10 cellular contexts compared by ENCODE assay signal in genomic region chr16:2159052-2159838, GRCh38. TPM values are rescaled to one million over a fixed set of nuclear protein-coding genes. Genes with fewer than 3 reads are reported as not detected.
DNase-seq lines count a peak whose midpoint lies in the region; ATAC-seq, FAIRE-seq and TF ChIP-seq lines count a peak whose summit lies in the region.
"Had no signal": no experiment of that assay in that cellular context is flagged by ENCODE, and none has a peak within 500 bp of the region (broad histone marks: within the 10 kb centered on the region; RNA-seq: fewer than 3 reads in every experiment).

No MANE protein-coding gene starts in this region.

- H3K4me1 ChIP-seq in HepG2 (ENCODE audit: insufficient read depth, low read length) (peaks cover 76% of the 10 kb centered on the region), smooth muscle cell (ENCODE audit: low read depth) (peaks cover 11% of the 10 kb centered on the region)

- FAIRE-seq in HepG2 (lab: Jason Lieb, UNC): no peak

- H3K79me2 ChIP-seq in HepG2 (ENCODE audit: insufficient read depth, low read length) (peaks cover 68% of the 10 kb centered on the region), smooth muscle cell (ENCODE audit: low read depth) (peaks cover 89% of the 10 kb centered on the region)

- no peak for TF ChIP-seq CTCF in brain microvascular endothelial cell (IDR thresholded peaks at IDR 0.05; ENCODE audit: low read depth, low read length, missing control alignments)
- no peak for TF ChIP-seq CTCF in HepG2 (CRISPR knock-in tag; IDR thresholded peaks at IDR 0.05)
- no peak for TF ChIP-seq CTCF in smooth muscle cell (IDR thresholded peaks at IDR 0.05; ENCODE audit: borderline replicate concordance, insufficient read depth, poor library complexity, severe bottlenecking)

- no peak for ATAC-seq in HepG2
- ATAC-seq in GM21367 (IDR thresholded peaks at IDR 0.05; ENCODE audit: unreplicated experiment): no peak
- no peak for ATAC-seq in GM18520 (IDR thresholded peaks at IDR 0.05; ENCODE audit: unreplicated experiment)
- ATAC-seq: activated CD8-positive, alpha-beta memory T cell treated with anti-CD3 and anti-CD28 coated beads, Interleukin-2, amount 10 ng/mL, durations not matched to agents 7 days and 5 days had no signal

- in situ Hi-C loops in brain microvascular endothelial cell (cut with HindIII; ENCODE audit: low pct_ligation_motif_present, low sequenced_read_pairs): no loop called here
- in situ Hi-C loops in HepG2 (cut with HindIII; ENCODE audit: extremely low pct_ligation_motif_present, low pct_unique_long_range_greater_than_20kb): no loop called here

- WGBS in HepG2 (ENCODE audit: low lambda C conversion rate): 93% methylated on average over 16 of the region's 28 CpGs
- WGBS in smooth muscle cell (ENCODE audit: low lambda C conversion rate): 83% methylated on average over 22 of the region's 28 CpGs

- H4K20me1 ChIP-seq in HepG2 (ENCODE audit: insufficient read depth, low read length) (peaks cover 45% of the 10 kb centered on the region), smooth muscle cell (ENCODE audit: low read depth) (peaks cover 88% of the 10 kb centered on the region)

- CTCF ChIA-PET in HepG2 (lab: Yijun Ruan, JAX; ENCODE audit: low intra/inter-chr PET ratio, low total read pairs): no interaction called here

- BruUV-seq in HepG2 (replicated peaks; lab: Mats Ljungman, UMichigan): no TSS peak

- H3K4me3 ChIP-seq in brain microvascular endothelial cell (ENCODE audit: low read depth, low read length) (peak overlapping the region; percentile 22), HepG2 (replicated peaks in 1 of 3; ENCODE audit: insufficient read depth in 1 of 3, low read depth in 2 of 3, low read length in 3 of 3) (no peak overlapping the region), smooth muscle cell (no peak overlapping the region)
- H3K4me3 ChIP-seq: lung had no signal

- H3K27ac ChIP-seq in brain microvascular endothelial cell (peak overlapping the region; percentile 86), HepG2 (ENCODE audit: extremely low read length, insufficient read depth, low read length) (no peak overlapping the region), smooth muscle cell (ENCODE audit: low read depth) (no peak overlapping the region)

- H3K36me3 ChIP-seq in brain microvascular endothelial cell (replicated peaks) (peaks cover 13% of the 10 kb centered on the region), HepG2 (replicated peaks in 1 of 2; ENCODE audit: control insufficient read depth in 1 of 2, insufficient read depth in 2 of 2, low read length in 2 of 2) (no peaks in the 10 kb centered on the region; a peak in 2 of 5 replicates), smooth muscle cell (ENCODE audit: low read depth) (no peaks in the 10 kb centered on the region)

- intact Hi-C loops in HepG2 (cut with micrococcal nuclease; ENCODE audit: unreplicated experiment): no loop called here

- TF ChIP-seq EP300 in HepG2 (IDR thresholded peaks at IDR 0.05; ENCODE audit: low read depth in 2 of 2, low read length in 2 of 2) (no peak), HepG2 (CRISPR knock-in tag; IDR thresholded peaks at IDR 0.05; ENCODE audit: borderline replicate concordance) (no peak)

- H3K4me2 ChIP-seq in HepG2 (ENCODE audit: low read depth, low read length): peak overlapping the region; percentile 95; the same call in 1 of the 2 replicates
- no peak overlapping the region for H3K4me2 ChIP-seq in smooth muscle cell

- no peak for TF ChIP-seq POLR2A in HepG2 (IDR thresholded peaks at IDR 0.05; ENCODE audit: insufficient read depth in 1 of 2, low read depth in 2 of 2, low read length in 2 of 2)

- H3K27me3 ChIP-seq in brain microvascular endothelial cell (replicated peaks) (no peaks in the 10 kb centered on the region), HepG2 (ENCODE audit: control insufficient read depth in 1 of 2, insufficient read depth in 2 of 2, low read length in 2 of 2) (no peaks in the 10 kb centered on the region; a peak in 1 of 5 replicates), smooth muscle cell (ENCODE audit: low read depth) (no peaks in the 10 kb centered on the region)

- H2AFZ ChIP-seq in HepG2 (ENCODE audit: low read length): no peak overlapping the region
- H2AFZ ChIP-seq in smooth muscle cell (ENCODE audit: low read depth): no peak overlapping the region

- H3K9ac ChIP-seq in HepG2 (ENCODE audit: insufficient read depth, low read depth, low read length): no peak overlapping the region
- H3K9ac ChIP-seq in smooth muscle cell (ENCODE audit: low read depth): no peak overlapping the region

- no peaks in the 10 kb centered on the region for H3F3A ChIP-seq in smooth muscle cell (ENCODE audit: low read depth)

- no peak for TF ChIP-seq RAD21 in HepG2 (CRISPR knock-in tag; IDR thresholded peaks at IDR 0.05)

- DNase-seq in HT-29 (ENCODE audit: low spot score): peak; percentile 74
- DNase-seq in brain microvascular endothelial cell: peak; percentile 75
- DNase-seq in HepG2 (ENCODE audit: low spot score): no peak
- peak; percentile 77 for DNase-seq in stromal cell of bone marrow (ENCODE audit: low read depth)
- no peak for DNase-seq in NK-92 treated with Interleukin-12 subunit alpha and Interleukin-12 subunit beta, amount 100 ng/mL, for 24 hours (lab: John Stamatoyannopoulos, UW)
- no peak for DNase-seq in smooth muscle cell (lab: John Stamatoyannopoulos, UW; ENCODE audit: unreplicated experiment)
- DNase-seq: activated CD8-positive, alpha-beta memory T cell treated with anti-CD3 and anti-CD28 coated beads, Interleukin-2, amount 10 ng/mL, durations not matched to agents 7 days and 5 days had no signal

- POLR2A ChIA-PET in HepG2 (lab: Yijun Ruan, JAX): interaction anchor here (1.4 kb wide), 1 partner anchor 18 kb away, joined by 3 read pairs; no protein-coding TSS in a partner anchor

- H3K9me3 ChIP-seq in HepG2 (ENCODE audit: low read length) (no peaks in the 10 kb centered on the region), smooth muscle cell (replicated peaks; ENCODE audit: low read depth) (no peaks in the 10 kb centered on the region)

RNA-seq across cellular contexts. Expression of gene TRAF7, which starts 3.7 kb away (rescaled TPM):
- 166 and 170 TPM in 2 replicates for total RNA-seq in HT-29 (2014; rRNA removed; shearing (Covaris generic))
- total RNA-seq in HepG2 (2016; rRNA removed; fragmentation: Illumina TruSeq; extraction: Trizol): 40.3 and 47.9 TPM in 2 replicates
- total RNA-seq in HepG2 (2016; cell fraction: cytosol; rRNA removed; fragmentation: Illumina TruSeq; extraction: Trizol; ENCODE audit: low read depth): 34.6 and 39.0 TPM in 2 replicates
- total RNA-seq in HepG2 (2016; cell fraction: insoluble cytoplasmic fraction; rRNA removed; fragmentation: Illumina TruSeq; extraction: Trizol): 37.7 and 45.9 TPM in 2 replicates
- total RNA-seq in HepG2 (2016; cell fraction: membrane; rRNA removed; fragmentation: Illumina TruSeq; extraction: Trizol): 86.6 and 88.7 TPM in 2 replicates
- total RNA-seq in HepG2 (2016; cell fraction: nucleus; rRNA removed; fragmentation: Illumina TruSeq; extraction: Trizol): 27.8 and 32.2 TPM in 2 replicates
- 65.6 and 67.9 TPM in 2 replicates for polyA plus RNA-seq in HepG2 (2011; rRNA removed)
- polyA plus RNA-seq in HepG2 (2011; cell fraction: cytosol; rRNA removed): 42.1 and 56.2 TPM in 2 replicates
- 119 and 145 TPM in 2 replicates for polyA plus RNA-seq in HepG2 (2011; cell fraction: nucleus; rRNA removed)
- 36.5 and 51.9 TPM in 2 replicates for polyA plus RNA-seq in HepG2 (2012)
- 64.8 and 68.7 TPM in 2 replicates for polyA plus RNA-seq in HepG2 (2016; cell fraction: cytosol; fragmentation: Illumina TruSeq; extraction: Trizol; ENCODE audit: low read depth)
- 43.6 and 56.9 TPM in 2 replicates for polyA plus RNA-seq in HepG2 (2016; cell fraction: insoluble cytoplasmic fraction; fragmentation: Illumina TruSeq; extraction: Trizol; ENCODE audit: low read depth)
- polyA plus RNA-seq in HepG2 (2016; cell fraction: membrane; fragmentation: Illumina TruSeq; extraction: Trizol; ENCODE audit: low read depth): 91.9 and 99.7 TPM in 2 replicates
- polyA plus RNA-seq in HepG2 (2016; cell fraction: nucleus; fragmentation: Illumina TruSeq; extraction: Trizol; ENCODE audit: insufficient read depth, low read depth): 74.4 and 76.4 TPM in 2 replicates
- polyA minus RNA-seq in HepG2 (2011; rRNA and poly(A)+ RNA removed; ENCODE audit: low replicate concordance): 81.3 and 108 TPM in 2 replicates
- 41.1 and 51.4 TPM in 2 replicates for polyA minus RNA-seq in HepG2 (2011; cell fraction: cytosol; rRNA and poly(A)+ RNA removed)
- 18.5 and 21.0 TPM in 2 replicates for polyA minus RNA-seq in HepG2 (2011; cell fraction: nucleus; rRNA and poly(A)+ RNA removed)
- 52.6 and 59.9 TPM in 2 replicates for total RNA-seq in smooth muscle cell
- 27.5 and 28.0 TPM in 2 replicates for polyA plus RNA-seq in smooth muscle cell

RNA-seq across cellular contexts. Expression of gene RAB26, which starts 10.8 kb away (rescaled TPM):
- 13.4 and 24.9 TPM in 2 replicates for total RNA-seq in HT-29 (2014; rRNA removed; shearing (Covaris generic))
- total RNA-seq in HepG2 (2016; rRNA removed; fragmentation: Illumina TruSeq; extraction: Trizol): 0.45 and 0.86 TPM in 2 replicates
- 1.2 and 1.4 TPM in 2 replicates for total RNA-seq in HepG2 (2016; cell fraction: cytosol; rRNA removed; fragmentation: Illumina TruSeq; extraction: Trizol; ENCODE audit: low read depth)
- total RNA-seq in HepG2 (2016; cell fraction: insoluble cytoplasmic fraction; rRNA removed; fragmentation: Illumina TruSeq; extraction: Trizol): 0.62 and 1.3 TPM in 2 replicates
- total RNA-seq in HepG2 (2016; cell fraction: membrane; rRNA removed; fragmentation: Illumina TruSeq; extraction: Trizol): 0.96 and 1.9 TPM in 2 replicates
- total RNA-seq in HepG2 (2016; cell fraction: nucleus; rRNA removed; fragmentation: Illumina TruSeq; extraction: Trizol): 1.0 and 1.6 TPM in 2 replicates
- 3.6 and 3.7 TPM in 2 replicates for polyA plus RNA-seq in HepG2 (2011; rRNA removed)
- 2.2 and 3.4 TPM in 2 replicates for polyA plus RNA-seq in HepG2 (2011; cell fraction: cytosol; rRNA removed)
- 20.4 and 21.0 TPM in 2 replicates for polyA plus RNA-seq in HepG2 (2011; cell fraction: nucleus; rRNA removed)
- polyA plus RNA-seq in HepG2 (2012): 2.3 and 3.3 TPM in 2 replicates
- polyA plus RNA-seq in HepG2 (2016; cell fraction: cytosol; fragmentation: Illumina TruSeq; extraction: Trizol; ENCODE audit: low read depth): 2.1 and 2.3 TPM in 2 replicates
- polyA plus RNA-seq in HepG2 (2016; cell fraction: insoluble cytoplasmic fraction; fragmentation: Illumina TruSeq; extraction: Trizol; ENCODE audit: low read depth): 0.92 and 1.1 TPM in 2 replicates
- 1.9 and 2.3 TPM in 2 replicates for polyA plus RNA-seq in HepG2 (2016; cell fraction: membrane; fragmentation: Illumina TruSeq; extraction: Trizol; ENCODE audit: low read depth)
- polyA plus RNA-seq in HepG2 (2016; cell fraction: nucleus; fragmentation: Illumina TruSeq; extraction: Trizol; ENCODE audit: insufficient read depth, low read depth): 3.2 and 3.9 TPM in 2 replicates
- 6.5 and 7.6 TPM in 2 replicates for polyA minus RNA-seq in HepG2 (2011; rRNA and poly(A)+ RNA removed; ENCODE audit: low replicate concordance)
- 0.79 TPM in 1 of 2 replicates, not detected in the other for polyA minus RNA-seq in HepG2 (2011; cell fraction: cytosol; rRNA and poly(A)+ RNA removed)
- polyA minus RNA-seq in HepG2 (2011; cell fraction: nucleus; rRNA and poly(A)+ RNA removed): 0.90 and 1.2 TPM in 2 replicates
- total RNA-seq in smooth muscle cell: not detected in 2 replicates
- 1.3 and 3.4 TPM in 2 replicates for polyA plus RNA-seq in smooth muscle cell

RNA-seq across cellular contexts. Expression of gene PKD1, which starts 23.5 kb away (rescaled TPM):
- total RNA-seq in HT-29 (2014; rRNA removed; shearing (Covaris generic)): 72.1 and 74.7 TPM in 2 replicates
- 9.1 and 22.1 TPM in 2 replicates for total RNA-seq in HepG2 (2016; rRNA removed; fragmentation: Illumina TruSeq; extraction: Trizol)
- 14.9 and 15.2 TPM in 2 replicates for total RNA-seq in HepG2 (2016; cell fraction: cytosol; rRNA removed; fragmentation: Illumina TruSeq; extraction: Trizol; ENCODE audit: low read depth)
- 6.6 and 20.8 TPM in 2 replicates for total RNA-seq in HepG2 (2016; cell fraction: insoluble cytoplasmic fraction; rRNA removed; fragmentation: Illumina TruSeq; extraction: Trizol)
- 10.1 and 11.4 TPM in 2 replicates for total RNA-seq in HepG2 (2016; cell fraction: membrane; rRNA removed; fragmentation: Illumina TruSeq; extraction: Trizol)
- total RNA-seq in HepG2 (2016; cell fraction: nucleus; rRNA removed; fragmentation: Illumina TruSeq; extraction: Trizol): 26.8 and 33.4 TPM in 2 replicates
- 23.0 and 40.7 TPM in 2 replicates for polyA plus RNA-seq in HepG2 (2011; rRNA removed)
- 18.3 and 19.9 TPM in 2 replicates for polyA plus RNA-seq in HepG2 (2011; cell fraction: cytosol; rRNA removed)
- 410 and 565 TPM in 2 replicates for polyA plus RNA-seq in HepG2 (2011; cell fraction: nucleus; rRNA removed)
- 20.8 and 52.6 TPM in 2 replicates for polyA plus RNA-seq in HepG2 (2012)
- polyA plus RNA-seq in HepG2 (2016; cell fraction: cytosol; fragmentation: Illumina TruSeq; extraction: Trizol; ENCODE audit: low read depth): 0.90 and 0.96 TPM in 2 replicates
- polyA plus RNA-seq in HepG2 (2016; cell fraction: insoluble cytoplasmic fraction; fragmentation: Illumina TruSeq; extraction: Trizol; ENCODE audit: low read depth): 6.2 and 8.3 TPM in 2 replicates
- 1.6 TPM in 2 replicates for polyA plus RNA-seq in HepG2 (2016; cell fraction: membrane; fragmentation: Illumina TruSeq; extraction: Trizol; ENCODE audit: low read depth)
- 86.8 and 102 TPM in 2 replicates for polyA plus RNA-seq in HepG2 (2016; cell fraction: nucleus; fragmentation: Illumina TruSeq; extraction: Trizol; ENCODE audit: insufficient read depth, low read depth)
- polyA minus RNA-seq in HepG2 (2011; rRNA and poly(A)+ RNA removed; ENCODE audit: low replicate concordance): 24.5 and 75.7 TPM in 2 replicates
- 24.3 and 34.5 TPM in 2 replicates for polyA minus RNA-seq in HepG2 (2011; cell fraction: cytosol; rRNA and poly(A)+ RNA removed)
- polyA minus RNA-seq in HepG2 (2011; cell fraction: nucleus; rRNA and poly(A)+ RNA removed): 72.0 and 84.2 TPM in 2 replicates
- total RNA-seq in smooth muscle cell: 68.2 and 70.1 TPM in 2 replicates
- polyA plus RNA-seq in smooth muscle cell: 47.9 and 71.3 TPM in 2 replicates

RNA-seq across cellular contexts. Expression of gene CASKIN1, which starts 37.2 kb away (rescaled TPM):
- 0.08 and 2.5 TPM in 2 replicates for total RNA-seq in HT-29 (2014; rRNA removed; shearing (Covaris generic))
- 1.2 and 1.4 TPM in 2 replicates for total RNA-seq in HepG2 (2016; rRNA removed; fragmentation: Illumina TruSeq; extraction: Trizol)
- total RNA-seq in HepG2 (2016; cell fraction: cytosol; rRNA removed; fragmentation: Illumina TruSeq; extraction: Trizol; ENCODE audit: low read depth): 0.20 and 2.1 TPM in 2 replicates
- total RNA-seq in HepG2 (2016; cell fraction: insoluble cytoplasmic fraction; rRNA removed; fragmentation: Illumina TruSeq; extraction: Trizol): 0.56 and 0.91 TPM in 2 replicates
- 0.65 and 0.76 TPM in 2 replicates for total RNA-seq in HepG2 (2016; cell fraction: membrane; rRNA removed; fragmentation: Illumina TruSeq; extraction: Trizol)
- total RNA-seq in HepG2 (2016; cell fraction: nucleus; rRNA removed; fragmentation: Illumina TruSeq; extraction: Trizol): 0.65 and 1.9 TPM in 2 replicates
- 2.2 and 9.4 TPM in 2 replicates for polyA plus RNA-seq in HepG2 (2011; rRNA removed)
- 0.65 and 1.0 TPM in 2 replicates for polyA plus RNA-seq in HepG2 (2011; cell fraction: cytosol; rRNA removed)
- 13.6 and 21.2 TPM in 2 replicates for polyA plus RNA-seq in HepG2 (2011; cell fraction: nucleus; rRNA removed)
- 2.3 and 3.3 TPM in 2 replicates for polyA plus RNA-seq in HepG2 (2012)
- polyA plus RNA-seq in HepG2 (2016; cell fraction: cytosol; fragmentation: Illumina TruSeq; extraction: Trizol; ENCODE audit: low read depth): 0.10 TPM in 2 replicates
- 0.49 and 0.81 TPM in 2 replicates for polyA plus RNA-seq in HepG2 (2016; cell fraction: insoluble cytoplasmic fraction; fragmentation: Illumina TruSeq; extraction: Trizol; ENCODE audit: low read depth)
- polyA plus RNA-seq in HepG2 (2016; cell fraction: membrane; fragmentation: Illumina TruSeq; extraction: Trizol; ENCODE audit: low read depth): 0.34 and 0.36 TPM in 2 replicates
- polyA plus RNA-seq in HepG2 (2016; cell fraction: nucleus; fragmentation: Illumina TruSeq; extraction: Trizol; ENCODE audit: insufficient read depth, low read depth): 4.1 and 6.3 TPM in 2 replicates
- 4.0 TPM in 1 of 2 replicates, not detected in the other for polyA minus RNA-seq in HepG2 (2011; rRNA and poly(A)+ RNA removed; ENCODE audit: low replicate concordance)
- 0.88 and 1.8 TPM in 2 replicates for polyA minus RNA-seq in HepG2 (2011; cell fraction: cytosol; rRNA and poly(A)+ RNA removed)
- polyA minus RNA-seq in HepG2 (2011; cell fraction: nucleus; rRNA and poly(A)+ RNA removed): 1.5 and 2.7 TPM in 2 replicates
- 0.45 TPM in 2 replicates for total RNA-seq in smooth muscle cell
- polyA plus RNA-seq in smooth muscle cell: 0.09 and 0.77 TPM in 2 replicates

RNA-seq across cellular contexts. Expression of gene MLST8, which starts 46.0 kb away (rescaled TPM):
- total RNA-seq in HT-29 (2014; rRNA removed; shearing (Covaris generic)): 98.9 and 117 TPM in 2 replicates
- total RNA-seq in HepG2 (2016; rRNA removed; fragmentation: Illumina TruSeq; extraction: Trizol) (25.2 and 30.8 TPM in 2 replicates), smooth muscle cell (37.2 and 38.1 TPM in 2 replicates)
- total RNA-seq in HepG2 (2016; cell fraction: cytosol; rRNA removed; fragmentation: Illumina TruSeq; extraction: Trizol; ENCODE audit: low read depth): 66.8 and 68.3 TPM in 2 replicates
- 24.8 and 34.9 TPM in 2 replicates for total RNA-seq in HepG2 (2016; cell fraction: insoluble cytoplasmic fraction; rRNA removed; fragmentation: Illumina TruSeq; extraction: Trizol)
- total RNA-seq in HepG2 (2016; cell fraction: membrane; rRNA removed; fragmentation: Illumina TruSeq; extraction: Trizol): 73.3 and 82.0 TPM in 2 replicates
- 20.0 and 20.9 TPM in 2 replicates for total RNA-seq in HepG2 (2016; cell fraction: nucleus; rRNA removed; fragmentation: Illumina TruSeq; extraction: Trizol)
- polyA plus RNA-seq in HepG2 (2011; rRNA removed) (70.9 and 72.7 TPM in 2 replicates), smooth muscle cell (61.8 and 67.0 TPM in 2 replicates)
- polyA plus RNA-seq in HepG2 (2011; cell fraction: cytosol; rRNA removed): 88.3 and 159 TPM in 2 replicates
- 109 and 133 TPM in 2 replicates for polyA plus RNA-seq in HepG2 (2011; cell fraction: nucleus; rRNA removed)
- 26.5 and 34.3 TPM in 2 replicates for polyA plus RNA-seq in HepG2 (2012)
- polyA plus RNA-seq in HepG2 (2016; cell fraction: cytosol; fragmentation: Illumina TruSeq; extraction: Trizol; ENCODE audit: low read depth): 136 and 139 TPM in 2 replicates
- polyA plus RNA-seq in HepG2 (2016; cell fraction: insoluble cytoplasmic fraction; fragmentation: Illumina TruSeq; extraction: Trizol; ENCODE audit: low read depth): 45.5 and 48.4 TPM in 2 replicates
- 121 and 123 TPM in 2 replicates for polyA plus RNA-seq in HepG2 (2016; cell fraction: membrane; fragmentation: Illumina TruSeq; extraction: Trizol; ENCODE audit: low read depth)
- 52.7 and 57.3 TPM in 2 replicates for polyA plus RNA-seq in HepG2 (2016; cell fraction: nucleus; fragmentation: Illumina TruSeq; extraction: Trizol; ENCODE audit: insufficient read depth, low read depth)
- 111 and 121 TPM in 2 replicates for polyA minus RNA-seq in HepG2 (2011; rRNA and poly(A)+ RNA removed; ENCODE audit: low replicate concordance)
- polyA minus RNA-seq in HepG2 (2011; cell fraction: cytosol; rRNA and poly(A)+ RNA removed): 30.5 and 31.0 TPM in 2 replicates
- polyA minus RNA-seq in HepG2 (2011; cell fraction: nucleus; rRNA and poly(A)+ RNA removed): 41.5 and 46.5 TPM in 2 replicates

Comparison
In these comparisons a context has a peak if more than half of its experiments do, and no peak if none do; other contexts are left out.
1. DNase-seq: peak in HT-29 (single experiment), brain microvascular endothelial cell (single experiment) and stromal cell of bone marrow (single experiment); none in HepG2 (single experiment), NK-92 treated with Interleukin-12 subunit alpha and Interleukin-12 subunit beta, amount 100 ng/mL, for 24 hours (single experiment) and smooth muscle cell (single experiment).